9 cellular contexts compared by ENCODE assay signal in genomic region chr5:141680751-141681201, GRCh38. TPM values are rescaled to one million over a fixed set of nuclear protein-coding genes. Genes with fewer than 3 reads are reported as not detected.
DNase-seq lines count a peak whose midpoint lies in the region; ATAC-seq, FAIRE-seq and TF ChIP-seq lines count a peak whose summit lies in the region.
"Had no signal": no experiment of that assay in that cellular context is flagged by ENCODE, and none has a peak within 500 bp of the region (broad histone marks: within the 10 kb centered on the region; RNA-seq: fewer than 3 reads in every experiment).

No MANE protein-coding gene starts in this region.

- peaks cover 3% of the 10 kb centered on the region for H3K36me3 ChIP-seq in bronchial epithelial cell (ENCODE audit: control insufficient read depth, insufficient read depth, low read length)

- H3K27ac Mint-ChIP-seq in activated CD8-positive, alpha-beta memory T cell treated with anti-CD3 and anti-CD28 coated beads, Interleukin-2, amount 10 ng/mL, durations not matched to agents 7 days and 5 days, result no peak overlapping the region

- TF ChIP-seq CTCF in bronchial epithelial cell (IDR thresholded peaks at IDR 0.05; ENCODE audit: insufficient read depth, low read length, severe bottlenecking), result no peak

- H3K4me3 Mint-ChIP-seq in activated CD8-positive, alpha-beta memory T cell treated with anti-CD3 and anti-CD28 coated beads, Interleukin-2, amount 10 ng/mL, durations not matched to agents 7 days and 5 days, result peak overlapping the region; percentile 66

- no peaks in the 10 kb centered on the region for H3K36me3 Mint-ChIP-seq in activated CD8-positive, alpha-beta memory T cell treated with anti-CD3 and anti-CD28 coated beads, Interleukin-2, amount 10 ng/mL, durations not matched to agents 7 days and 5 days

- H3K27me3 Mint-ChIP-seq in activated CD8-positive, alpha-beta memory T cell treated with anti-CD3 and anti-CD28 coated beads, Interleukin-2, amount 10 ng/mL, durations not matched to agents 7 days and 5 days, result no peaks in the 10 kb centered on the region

- CTCF ChIA-PET in activated CD8-positive, alpha-beta memory T cell treated with anti-CD3 and anti-CD28 coated beads, Interleukin-2, amount 10 ng/mL, durations not matched to agents 7 days and 5 days (lab: Charles Lee), result interaction anchor here (1.3 to 5.5 kb wide), 4 partner anchors 13 to 288 kb away, joined by 4 to 79 read pairs (median 23); partner anchors contain the start of gene RNF14

- FAIRE-seq in bronchial epithelial cell (lab: Jason Lieb, UNC) (peak; percentile 68), urothelium cell line (lab: Jason Lieb, UNC) (no peak)

- no peak for ATAC-seq in activated CD8-positive, alpha-beta memory T cell treated with anti-CD3 and anti-CD28 coated beads, Interleukin-2, amount 10 ng/mL, durations not matched to agents 7 days and 5 days
- ATAC-seq in left lobe of liver (peak; percentile 37), HG02588 (IDR thresholded peaks at IDR 0.05; ENCODE audit: unreplicated experiment) (no peak), HG03378 (IDR thresholded peaks at IDR 0.05; ENCODE audit: unreplicated experiment) (no peak)

- H3K4me3 ChIP-seq in bronchial epithelial cell (ENCODE audit: low read depth, low read length), result no peak overlapping the region

- H3K27me3 ChIP-seq in bronchial epithelial cell (ENCODE audit: control insufficient read depth, insufficient read depth, low read length), result no peaks in the 10 kb centered on the region

- H3K9me3 Mint-ChIP-seq in activated CD8-positive, alpha-beta memory T cell treated with anti-CD3 and anti-CD28 coated beads, Interleukin-2, amount 10 ng/mL, durations not matched to agents 7 days and 5 days (ENCODE audit: low read depth), result no peaks in the 10 kb centered on the region

- DNase-seq in activated CD8-positive, alpha-beta memory T cell treated with anti-CD3 and anti-CD28 coated beads, Interleukin-2, amount 10 ng/mL, durations not matched to agents 7 days and 5 days, result no peak
- no peak for DNase-seq in activated CD8-positive, alpha-beta memory T cell treated with anti-CD3 and anti-CD28 coated beads, Interleukin-2, amount 50 U/mL, for 4 hours
- DNase-seq in bronchial epithelial cell (ENCODE audit: low read depth) (no peak), left lobe of liver (ENCODE audit: low spot score) (no peak), urothelium cell line (ENCODE audit: low spot score) (peak; percentile 62), NCI-H1092 treated with DMSO at 0.1 percent for 48 hours (lab: John Stamatoyannopoulos, UW) (no peak)
- DNase-seq: NCI-H1436 had no signal

- peaks cover 30% of the 10 kb centered on the region for H3K4me1 Mint-ChIP-seq in activated CD8-positive, alpha-beta memory T cell treated with anti-CD3 and anti-CD28 coated beads, Interleukin-2, amount 10 ng/mL, durations not matched to agents 7 days and 5 days

RNA-seq across cellular contexts. Expression of gene ARAP3, which starts 1.3 kb away (rescaled TPM):
- 10 to 100 TPM in 1 of 2 experiments, 1 to 10 TPM in 1; 9.9 to 11.0 TPM for total RNA-seq in activated CD8-positive, alpha-beta memory T cell treated with anti-CD3 and anti-CD28 coated beads, Interleukin-2, amount 10 ng/mL, durations not matched to agents 7 days and 5 days
- total RNA-seq in bronchial epithelial cell (3.7 and 4.0 TPM in 2 replicates), left lobe of liver (3.3 TPM)

RNA-seq across cellular contexts. Expression of gene FCHSD1, which starts 29.6 kb away (rescaled TPM):
- 10 to 100 TPM; 46.5 to 64.1 TPM for total RNA-seq in activated CD8-positive, alpha-beta memory T cell treated with anti-CD3 and anti-CD28 coated beads, Interleukin-2, amount 10 ng/mL, durations not matched to agents 7 days and 5 days
- total RNA-seq in bronchial epithelial cell (14.2 and 17.2 TPM in 2 replicates), left lobe of liver (1.7 TPM)

RNA-seq across cellular contexts. Expression of gene RELL2, which starts 44.0 kb away (rescaled TPM):
- 10 to 100 TPM; 28.0 to 35.8 TPM for total RNA-seq in activated CD8-positive, alpha-beta memory T cell treated with anti-CD3 and anti-CD28 coated beads, Interleukin-2, amount 10 ng/mL, durations not matched to agents 7 days and 5 days
- total RNA-seq in bronchial epithelial cell (14.2 and 16.6 TPM in 2 replicates), left lobe of liver (0.96 TPM)

RNA-seq across cellular contexts. Expression of gene HDAC3, which starts 44.1 kb away (rescaled TPM):
- total RNA-seq in activated CD8-positive, alpha-beta memory T cell treated with anti-CD3 and anti-CD28 coated beads, Interleukin-2, amount 10 ng/mL, durations not matched to agents 7 days and 5 days, result 10 to 100 TPM; 87.1 to 90.0 TPM
- 72.7 and 87.1 TPM in 2 replicates for total RNA-seq in bronchial epithelial cell
- total RNA-seq in left lobe of liver, result 28.7 TPM
